Comparison of ENCODE assay signal across 1 cellular context in the genomic region with DNA sequence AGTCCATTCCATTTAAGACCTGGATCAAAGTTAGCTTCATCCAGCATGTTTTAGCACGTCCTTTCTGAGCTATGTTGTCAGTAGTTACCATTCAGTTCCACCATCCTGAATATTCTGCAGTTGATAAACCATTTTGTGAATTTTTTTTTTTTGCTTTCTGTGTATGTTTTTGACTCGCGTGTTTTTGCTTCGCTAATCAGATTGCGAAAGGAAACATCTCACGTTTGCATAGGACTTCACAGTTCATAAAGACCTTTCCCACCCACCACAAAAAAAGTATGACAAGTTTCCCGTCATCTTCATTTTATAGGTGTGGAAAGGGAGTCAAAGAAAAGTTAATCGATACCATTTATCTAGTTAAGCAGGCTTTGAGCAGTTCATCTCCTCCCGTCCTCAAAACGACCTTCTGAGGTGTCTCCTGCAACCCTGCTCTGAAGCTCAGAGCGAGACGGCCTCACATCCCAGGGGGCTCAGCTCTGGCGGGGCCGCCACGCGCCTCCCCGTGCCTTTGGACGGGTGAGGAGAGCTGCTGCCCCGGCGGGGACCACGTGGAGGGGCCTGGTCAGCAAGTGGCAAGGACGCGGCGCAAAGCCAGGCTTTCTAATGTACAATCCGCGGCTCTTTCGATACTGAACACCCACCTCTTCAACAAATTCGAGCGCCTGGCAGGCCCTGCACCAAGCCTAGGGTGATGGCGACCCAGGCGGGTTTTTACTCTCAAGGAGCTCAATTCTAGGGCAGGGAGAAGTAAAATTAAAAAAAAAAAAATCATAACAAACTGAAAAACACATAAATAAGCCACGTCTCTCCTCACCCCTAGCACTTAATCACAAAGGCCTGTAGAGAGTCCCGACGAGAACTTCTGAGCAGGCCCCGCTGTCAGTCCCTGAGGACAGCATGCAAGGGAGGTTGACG.
TF ChIP-seq lines count a peak whose summit lies in the region.

No MANE protein-coding gene starts in this region.

TF ChIP-seq in SK-N-SH, 30 proteins besides CTCF, POLR2A, EP300 and RAD21 (continued from another document):
- TF ChIP-seq, protein P1, sequence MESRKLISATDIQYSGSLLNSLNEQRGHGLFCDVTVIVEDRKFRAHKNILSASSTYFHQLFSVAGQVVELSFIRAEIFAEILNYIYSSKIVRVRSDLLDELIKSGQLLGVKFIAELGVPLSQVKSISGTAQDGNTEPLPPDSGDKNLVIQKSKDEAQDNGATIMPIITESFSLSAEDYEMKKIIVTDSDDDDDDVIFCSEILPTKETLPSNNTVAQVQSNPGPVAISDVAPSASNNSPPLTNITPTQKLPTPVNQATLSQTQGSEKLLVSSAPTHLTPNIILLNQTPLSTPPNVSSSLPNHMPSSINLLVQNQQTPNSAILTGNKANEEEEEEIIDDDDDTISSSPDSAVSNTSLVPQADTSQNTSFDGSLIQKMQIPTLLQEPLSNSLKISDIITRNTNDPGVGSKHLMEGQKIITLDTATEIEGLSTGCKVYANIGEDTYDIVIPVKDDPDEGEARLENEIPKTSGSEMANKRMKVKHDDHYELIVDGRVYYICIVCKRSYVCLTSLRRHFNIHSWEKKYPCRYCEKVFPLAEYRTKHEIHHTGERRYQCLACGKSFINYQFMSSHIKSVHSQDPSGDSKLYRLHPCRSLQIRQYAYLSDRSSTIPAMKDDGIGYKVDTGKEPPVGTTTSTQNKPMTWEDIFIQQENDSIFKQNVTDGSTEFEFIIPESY (IDR thresholded peaks at IDR 0.05; ENCODE audit: borderline replicate concordance, low read depth), result no peak
- no peak for TF ChIP-seq FOXM1 (IDR thresholded peaks at IDR 0.05; ENCODE audit: low read depth)
- TF ChIP-seq, protein P2, sequence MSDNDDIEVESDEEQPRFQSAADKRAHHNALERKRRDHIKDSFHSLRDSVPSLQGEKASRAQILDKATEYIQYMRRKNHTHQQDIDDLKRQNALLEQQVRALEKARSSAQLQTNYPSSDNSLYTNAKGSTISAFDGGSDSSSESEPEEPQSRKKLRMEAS (IDR thresholded peaks at IDR 0.05; ENCODE audit: low read depth), result no peak; the same call in none of the 2 replicates
- TF ChIP-seq RCOR1 (IDR thresholded peaks at IDR 0.05; ENCODE audit: low read length), result 0 out of 2 replicates have a peak, but pooled peaks have one; percentile 13
